ENCODE assay signal across 16 cellular contexts in the genomic region with DNA sequence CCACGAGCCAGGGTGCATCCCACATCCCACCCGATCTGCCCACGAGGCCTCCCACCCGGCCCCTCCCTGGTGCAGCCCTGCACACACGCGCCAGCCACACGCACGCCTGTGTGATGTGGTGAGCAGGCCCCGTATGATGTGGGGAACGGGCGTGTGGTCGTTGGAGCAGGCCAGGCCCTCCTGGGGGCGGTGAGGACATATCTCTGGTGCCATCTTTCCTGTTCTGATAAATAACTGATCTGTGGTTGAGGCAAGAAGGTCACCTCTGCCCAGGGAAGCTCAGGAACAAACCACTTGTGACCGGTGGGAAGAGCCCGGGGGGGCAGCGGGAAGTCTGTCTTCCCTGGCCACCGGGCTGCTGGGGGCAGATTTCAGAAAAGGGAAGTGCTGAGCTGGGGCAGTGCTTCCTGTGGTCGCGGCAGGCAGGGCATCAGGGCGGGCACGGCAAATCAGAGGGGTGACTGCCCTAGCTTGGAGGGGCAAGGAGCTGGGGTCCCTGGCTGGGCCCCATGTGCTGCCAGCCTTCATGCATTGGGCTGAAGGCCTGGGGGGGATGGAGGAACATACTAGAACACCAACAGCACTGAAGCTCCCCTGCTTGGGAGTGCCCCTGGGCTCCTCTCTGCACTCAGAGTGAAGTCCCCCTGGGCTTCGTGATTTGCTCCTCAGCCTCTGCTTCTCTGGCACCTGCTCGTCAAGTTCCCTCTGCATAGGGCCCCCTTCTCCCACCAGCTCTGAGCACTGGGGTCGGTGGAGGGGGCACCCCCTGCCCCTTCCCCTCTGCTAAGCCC. TPM values are rescaled to one million over a fixed set of nuclear protein-coding genes. Genes with fewer than 3 reads are reported as not detected.
DNase-seq lines count a peak whose midpoint lies in the region; ATAC-seq lines count a peak whose summit lies in the region.
"Had no signal": no experiment of that assay in that cellular context is flagged by ENCODE, and none has a peak within 500 bp of the region (broad histone marks: within the 10 kb centered on the region; RNA-seq: fewer than 3 reads in every experiment).

No MANE protein-coding gene starts in this region.

- no peak overlapping the region for H3K4me3 Mint-ChIP-seq in activated T-cell treated with anti-CD3 and anti-CD28 coated beads, Interleukin-2, amount 50 U/mL, for 24 hours
- H3K4me3 Mint-ChIP-seq in stimulated activated memory B cell treated with anti-CD40 and anti-IgM and Interleukin-4, amounts not matched to agents 10 μg/mL and 1 μg/mL and 100 μg/mL, for 72 hours, result peak overlapping the region; percentile 16
- H3K4me3 Mint-ChIP-seq: nephron had no signal

- no peaks in the 10 kb centered on the region for H3K9me3 Mint-ChIP-seq in activated T-cell treated with anti-CD3 and anti-CD28 coated beads, Interleukin-2, amount 50 U/mL, for 24 hours
- H3K9me3 Mint-ChIP-seq in stimulated activated memory B cell treated with anti-CD40 and anti-IgM and Interleukin-4, amounts not matched to agents 10 μg/mL and 1 μg/mL and 100 μg/mL, for 72 hours, result peaks cover 3% of the 10 kb centered on the region
- H3K9me3 Mint-ChIP-seq: activated T-helper 2 cell treated with anti-CD3 and anti-CD28 coated beads, Interferon-gamma antibody, Interleukin-2, Interleukin-4, amounts not matched to agents 10 μg/mL and 5 μg/mL and 100 μg/mL, durations not matched to agents 14 hours and 24 hours and 36 hours had no signal

- intact Hi-C loops in right cardiac atrium (cut with DNase I), result no loop called here

- H3K27ac ChIP-seq in right cardiac atrium (ENCODE audit: low read length), result no peak overlapping the region

- 56% methylated on average over 24 of the region's 24 CpGs for WGBS in right cardiac atrium

- H3K36me3 Mint-ChIP-seq in activated T-cell treated with anti-CD3 and anti-CD28 coated beads, Interleukin-2, amount 50 U/mL, for 24 hours (ENCODE audit: low read depth), result no peaks in the 10 kb centered on the region
- H3K36me3 Mint-ChIP-seq in stimulated activated memory B cell treated with anti-CD40 and anti-IgM and Interleukin-4, amounts not matched to agents 10 μg/mL and 1 μg/mL and 100 μg/mL, for 72 hours, result no peaks in the 10 kb centered on the region

- H3K4me1 ChIP-seq in right cardiac atrium (ENCODE audit: control insufficient read depth, insufficient read depth, low read length), result no peaks in the 10 kb centered on the region
- H3K4me1 ChIP-seq: HAP-1 had no signal

- H3K4me3 ChIP-seq in right cardiac atrium (ENCODE audit: low read length), result no peak overlapping the region
- H3K4me3 ChIP-seq: HAP-1 had no signal

- no peaks in the 10 kb centered on the region for H3K9me3 ChIP-seq in right cardiac atrium (ENCODE audit: control insufficient read depth, low read length)
- H3K9me3 ChIP-seq: HAP-1 had no signal

- peak; percentile 20 to 34 for ATAC-seq in right cardiac atrium
- peak; percentile 25 for ATAC-seq in stimulated activated memory B cell treated with anti-CD40 and anti-IgM and Interleukin-4, amounts not matched to agents 10 μg/mL and 1 μg/mL and 100 μg/mL, for 72 hours
- ATAC-seq in HG03097 (IDR thresholded peaks at IDR 0.05; ENCODE audit: low FRiP score, unreplicated experiment), result no peak

- no peaks in the 10 kb centered on the region for H3K27me3 ChIP-seq in right cardiac atrium (ENCODE audit: control insufficient read depth, insufficient read depth)

- H3K27ac Mint-ChIP-seq in activated T-cell treated with anti-CD3 and anti-CD28 coated beads, Interleukin-2, amount 50 U/mL, for 24 hours, result peak overlapping the region; percentile 40
- no peak overlapping the region for H3K27ac Mint-ChIP-seq in stimulated activated memory B cell treated with anti-CD40 and anti-IgM and Interleukin-4, amounts not matched to agents 10 μg/mL and 1 μg/mL and 100 μg/mL, for 72 hours
- H3K27ac Mint-ChIP-seq: activated T-helper 2 cell treated with anti-CD3 and anti-CD28 coated beads, Interferon-gamma antibody, Interleukin-2, Interleukin-4, amounts not matched to agents 10 μg/mL and 5 μg/mL and 100 μg/mL, durations not matched to agents 14 hours and 24 hours and 36 hours; nephron had no signal

- H3K4me1 Mint-ChIP-seq in activated T-cell treated with anti-CD3 and anti-CD28 coated beads, Interleukin-2, amount 50 U/mL, for 24 hours (ENCODE audit: low read depth), result peaks cover 9% of the 10 kb centered on the region
- peaks cover 20% of the 10 kb centered on the region for H3K4me1 Mint-ChIP-seq in stimulated activated memory B cell treated with anti-CD40 and anti-IgM and Interleukin-4, amounts not matched to agents 10 μg/mL and 1 μg/mL and 100 μg/mL, for 72 hours
- H3K4me1 Mint-ChIP-seq: nephron had no signal

- no peak for DNase-seq in activated T-cell treated with anti-CD3 and anti-CD28 coated beads, Interleukin-2, amount 50 U/mL, for 24 hours
- no peak for DNase-seq in activated T-cell treated with anti-CD3 and anti-CD28 coated beads, Interleukin-2, amount 50 U/mL, for 1 hour
- DNase-seq in UCSD-AML1 (lab: John Stamatoyannopoulos, UW; ENCODE audit: unreplicated experiment) (peak; percentile 87), right cardiac atrium (peak in 2 of 3 donors; percentile 72 to 80), islet precursor cell (no peak), NCI-H446 (lab: John Stamatoyannopoulos, UW) (no peak)
- DNase-seq: activated CD4-positive, CD25-positive, alpha-beta regulatory T cell treated with anti-CD3 and anti-CD28 coated beads, Interleukin-2, amount 50 U/mL, for 72 hours; NCI-H345; small intestine had no signal

- H3K27me3 Mint-ChIP-seq in activated T-cell treated with anti-CD3 and anti-CD28 coated beads, Interleukin-2, amount 50 U/mL, for 24 hours, result peaks cover 35% of the 10 kb centered on the region
- H3K27me3 Mint-ChIP-seq in stimulated activated memory B cell treated with anti-CD40 and anti-IgM and Interleukin-4, amounts not matched to agents 10 μg/mL and 1 μg/mL and 100 μg/mL, for 72 hours, result peaks cover 61% of the 10 kb centered on the region

RNA-seq across cellular contexts. Expression of a gene that starts 35.2 kb away (rescaled TPM):
- not detected for total RNA-seq in right cardiac atrium
- 0.70 TPM for polyA plus RNA-seq in right cardiac atrium
- total RNA-seq: activated T-helper 2 cell treated with anti-CD3 and anti-CD28 coated beads, Interferon-gamma antibody, Interleukin-2, Interleukin-4, amounts not matched to agents 10 μg/mL and 5 μg/mL and 100 μg/mL, durations not matched to agents 14 hours and 24 hours and 36 hours; epithelial cell of proximal tubule; ureter had no signal

RNA-seq across cellular contexts. Expression of a gene that starts 41.5 kb away (rescaled TPM):
- total RNA-seq in right cardiac atrium, result 1 to 10 TPM; 2.1 to 5.2 (median 3.3) TPM
- 8.7 TPM for polyA plus RNA-seq in right cardiac atrium

Comparison
In these comparisons a context has a peak if more than half of its experiments do, and no peak if none do; other contexts are left out.
1. DNase-seq: peak in UCSD-AML1 (single experiment) and right cardiac atrium (2 of 3); none in activated T-cell treated with anti-CD3 and anti-CD28 coated beads, Interleukin-2, amount 50 U/mL, for 24 hours (single experiment), activated T-cell treated with anti-CD3 and anti-CD28 coated beads, Interleukin-2, amount 50 U/mL, for 1 hour (single experiment), islet precursor cell (single experiment) and NCI-H446 (0 of 2).